In genomic region chr9:127546125-127546832, GRCh38 we compare ENCODE assay signal across 8 cellular contexts.
A peak's percentile ranks its signal among the peaks of the same experiment; 100 is the strongest.
DNase-seq lines count a peak whose midpoint lies in the region; ATAC-seq and TF ChIP-seq lines count a peak whose summit lies in the region.
"Had no signal": no experiment of that assay in that cellular context is flagged by ENCODE, and none has a peak within 500 bp of the region (broad histone marks: within the 10 kb centered on the region; RNA-seq: fewer than 3 reads in every experiment).

No MANE protein-coding gene starts in this region.

- peak overlapping the region; percentile 38 for H3K27ac ChIP-seq in layer of hippocampus (ENCODE audit: low read depth, low read length)

- H3K4me3 Mint-ChIP-seq in WTC11 = no peak overlapping the region
- no peak overlapping the region for H3K4me3 Mint-ChIP-seq in stimulated activated effector memory CD8-positive, alpha-beta T cell treated with anti-CD3 and anti-CD28 coated beads, Interleukin-12 subunit alpha, Interleukin-12 subunit beta, amount 100 ng/mL, for 72 hours

- no peak for ATAC-seq in WTC11
- ATAC-seq in stimulated activated effector memory CD8-positive, alpha-beta T cell treated with anti-CD3 and anti-CD28 coated beads, Interleukin-12 subunit alpha, Interleukin-12 subunit beta, amount 100 ng/mL, for 72 hours = no peak
- no peak for ATAC-seq in GM18519 (IDR thresholded peaks at IDR 0.05; ENCODE audit: low FRiP score, unreplicated experiment)
- ATAC-seq in HG02678 (IDR thresholded peaks at IDR 0.05; ENCODE audit: unreplicated experiment) = no peak

- no peak for TF ChIP-seq CTCF in LNCaP clone FGC (IDR thresholded peaks at IDR 0.05; ENCODE audit: control insufficient read depth, extremely low read depth, insufficient read depth)
- no peak for TF ChIP-seq CTCF in WTC11 (IDR thresholded peaks at IDR 0.05)

- POLR2A ChIA-PET in WTC11 (lab: Charles Lee) = no interaction called here

- H3K27me3 ChIP-seq in layer of hippocampus (ENCODE audit: control insufficient read depth, insufficient read depth, low read length) = no peaks in the 10 kb centered on the region

- H3K27ac Mint-ChIP-seq in WTC11 = peak overlapping the region; percentile 43; the same call in 1 of the 2 replicates
- peak overlapping the region; percentile 83 for H3K27ac Mint-ChIP-seq in stimulated activated effector memory CD8-positive, alpha-beta T cell treated with anti-CD3 and anti-CD28 coated beads, Interleukin-12 subunit alpha, Interleukin-12 subunit beta, amount 100 ng/mL, for 72 hours

- H3K9me3 Mint-ChIP-seq in WTC11 = no peaks in the 10 kb centered on the region
- H3K9me3 Mint-ChIP-seq in stimulated activated effector memory CD8-positive, alpha-beta T cell treated with anti-CD3 and anti-CD28 coated beads, Interleukin-12 subunit alpha, Interleukin-12 subunit beta, amount 100 ng/mL, for 72 hours = no peaks in the 10 kb centered on the region

- CTCF ChIA-PET in WTC11 (lab: Charles Lee) = interaction anchor here (0.7 to 1.1 kb wide), 2 partner anchors 10 to 56 kb away, joined by 3 to 4 read pairs; no protein-coding TSS in a partner anchor

- DNase-seq in LNCaP clone FGC (ENCODE audit: low read depth) (no peak), WTC11 (ENCODE audit: low spot score) (no peak), ecto neural progenitor cell (ENCODE audit: low spot score) (no peak)
- DNase-seq in stimulated activated effector memory CD8-positive, alpha-beta T cell treated with anti-CD3 and anti-CD28 coated beads, Interleukin-12 subunit alpha, Interleukin-12 subunit beta, amount 100 ng/mL, for 72 hours (ENCODE audit: low spot score in 2 of 2) = no peak
- DNase-seq: NCI-H2171 treated with DMSO at 0.1 percent for 48 hours had no signal

- peak overlapping the region; percentile 28; the same call in 1 of the 2 replicates for H3K4me3 ChIP-seq in LNCaP clone FGC (ENCODE audit: low read depth, low read length)

- no peaks in the 10 kb centered on the region for H3K36me3 Mint-ChIP-seq in WTC11
- H3K36me3 Mint-ChIP-seq in stimulated activated effector memory CD8-positive, alpha-beta T cell treated with anti-CD3 and anti-CD28 coated beads, Interleukin-12 subunit alpha, Interleukin-12 subunit beta, amount 100 ng/mL, for 72 hours = peaks cover 7% of the 10 kb centered on the region

- peaks cover 19% of the 10 kb centered on the region for H3K4me1 Mint-ChIP-seq in WTC11
- peaks cover 33% of the 10 kb centered on the region for H3K4me1 Mint-ChIP-seq in stimulated activated effector memory CD8-positive, alpha-beta T cell treated with anti-CD3 and anti-CD28 coated beads, Interleukin-12 subunit alpha, Interleukin-12 subunit beta, amount 100 ng/mL, for 72 hours

- no peaks in the 10 kb centered on the region for H3K27me3 Mint-ChIP-seq in WTC11 (ENCODE audit: low read depth)

TF ChIP-seq in WTC11, 78 proteins besides CTCF, POLR2A, EP300 and RAD21:
- TF ChIP-seq TEAD4 (CRISPR knock-in tag; IDR thresholded peaks at IDR 0.05) = no peak
- no peak for TF ChIP-seq ZNF263 (CRISPR knock-in tag; IDR thresholded peaks at IDR 0.05; ENCODE audit: low read depth)
- TF ChIP-seq, protein P1, sequence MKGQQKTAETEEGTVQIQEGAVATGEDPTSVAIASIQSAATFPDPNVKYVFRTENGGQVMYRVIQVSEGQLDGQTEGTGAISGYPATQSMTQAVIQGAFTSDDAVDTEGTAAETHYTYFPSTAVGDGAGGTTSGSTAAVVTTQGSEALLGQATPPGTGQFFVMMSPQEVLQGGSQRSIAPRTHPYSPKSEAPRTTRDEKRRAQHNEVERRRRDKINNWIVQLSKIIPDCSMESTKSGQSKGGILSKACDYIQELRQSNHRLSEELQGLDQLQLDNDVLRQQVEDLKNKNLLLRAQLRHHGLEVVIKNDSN (CRISPR knock-in tag; IDR thresholded peaks at IDR 0.05) = no peak
- no peak for TF ChIP-seq ZMAT4 (CRISPR knock-in tag; IDR thresholded peaks at IDR 0.05)
- TF ChIP-seq, protein P2, sequence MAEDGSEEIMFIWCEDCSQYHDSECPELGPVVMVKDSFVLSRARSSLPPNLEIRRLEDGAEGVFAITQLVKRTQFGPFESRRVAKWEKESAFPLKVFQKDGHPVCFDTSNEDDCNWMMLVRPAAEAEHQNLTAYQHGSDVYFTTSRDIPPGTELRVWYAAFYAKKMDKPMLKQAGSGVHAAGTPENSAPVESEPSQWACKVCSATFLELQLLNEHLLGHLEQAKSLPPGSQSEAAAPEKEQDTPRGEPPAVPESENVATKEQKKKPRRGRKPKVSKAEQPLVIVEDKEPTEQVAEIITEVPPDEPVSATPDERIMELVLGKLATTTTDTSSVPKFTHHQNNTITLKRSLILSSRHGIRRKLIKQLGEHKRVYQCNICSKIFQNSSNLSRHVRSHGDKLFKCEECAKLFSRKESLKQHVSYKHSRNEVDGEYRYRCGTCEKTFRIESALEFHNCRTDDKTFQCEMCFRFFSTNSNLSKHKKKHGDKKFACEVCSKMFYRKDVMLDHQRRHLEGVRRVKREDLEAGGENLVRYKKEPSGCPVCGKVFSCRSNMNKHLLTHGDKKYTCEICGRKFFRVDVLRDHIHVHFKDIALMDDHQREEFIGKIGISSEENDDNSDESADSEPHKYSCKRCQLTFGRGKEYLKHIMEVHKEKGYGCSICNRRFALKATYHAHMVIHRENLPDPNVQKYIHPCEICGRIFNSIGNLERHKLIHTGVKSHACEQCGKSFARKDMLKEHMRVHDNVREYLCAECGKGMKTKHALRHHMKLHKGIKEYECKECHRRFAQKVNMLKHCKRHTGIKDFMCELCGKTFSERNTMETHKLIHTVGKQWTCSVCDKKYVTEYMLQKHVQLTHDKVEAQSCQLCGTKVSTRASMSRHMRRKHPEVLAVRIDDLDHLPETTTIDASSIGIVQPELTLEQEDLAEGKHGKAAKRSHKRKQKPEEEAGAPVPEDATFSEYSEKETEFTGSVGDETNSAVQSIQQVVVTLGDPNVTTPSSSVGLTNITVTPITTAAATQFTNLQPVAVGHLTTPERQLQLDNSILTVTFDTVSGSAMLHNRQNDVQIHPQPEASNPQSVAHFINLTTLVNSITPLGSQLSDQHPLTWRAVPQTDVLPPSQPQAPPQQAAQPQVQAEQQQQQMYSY (CRISPR knock-in tag; IDR thresholded peaks at IDR 0.05) = no peak
- no peak for TF ChIP-seq EMX1 (CRISPR knock-in tag; IDR thresholded peaks at IDR 0.05)
- no peak for TF ChIP-seq ZNF512 (CRISPR knock-in tag; IDR thresholded peaks at IDR 0.05; ENCODE audit: borderline replicate concordance)
- TF ChIP-seq ZNF232 (CRISPR knock-in tag; IDR thresholded peaks at IDR 0.05) = no peak
TF ChIP-seq in WTC11: peak in this region for 0.
